Comparison of ENCODE assay signal across 8 cellular contexts in genomic region chr1:150281758-150282557, GRCh38.
A peak's percentile ranks its signal among the peaks of the same experiment; 100 is the strongest.
DNase-seq lines count a peak whose midpoint lies in the region; ATAC-seq, FAIRE-seq and TF ChIP-seq lines count a peak whose summit lies in the region.

TSS of gene CIART (plus strand) at chr1:150282554. CDS start at chr1:150283268, 714 bp downstream.

- peaks cover 5% of the 10 kb centered on the region for H3K36me3 Mint-ChIP-seq in memory B cell

- H3K9me3 Mint-ChIP-seq in memory B cell: peaks cover 1% of the 10 kb centered on the region

- peak; percentile 97 for FAIRE-seq in endometrium (lab: Jason Lieb, UNC)

- H3K27me3 Mint-ChIP-seq in memory B cell: peaks cover 2% of the 10 kb centered on the region

- peaks cover 14% of the 10 kb centered on the region for H3K4me1 Mint-ChIP-seq in memory B cell

- peak within 1 kb of the TSS; percentile 76 for H3K27ac Mint-ChIP-seq in memory B cell

- ATAC-seq in HG03565 (IDR thresholded peaks at IDR 0.05; ENCODE audit: unreplicated experiment): peak; percentile 57
- peak; percentile 89 for ATAC-seq in memory B cell (ENCODE audit: low read depth)
- no peak for ATAC-seq in HG03469 (IDR thresholded peaks at IDR 0.05; ENCODE audit: unreplicated experiment)

- peak within 1 kb of the TSS; percentile 85 for H3K4me3 Mint-ChIP-seq in memory B cell

- TF ChIP-seq CTCF in GM10266 (IDR thresholded peaks at IDR 0.05; ENCODE audit: control insufficient read depth, insufficient read depth, low read depth, missing control alignments): no peak

- peak; percentile 76 for DNase-seq in GM10266 (ENCODE audit: extremely low spot score)
- DNase-seq in NCI-H82 treated with DMSO at 0.1 percent for 48 hours (lab: John Stamatoyannopoulos, UW; ENCODE audit: unreplicated experiment): peak; percentile 77
- peak; percentile 80 for DNase-seq in activated CD8-positive, alpha-beta memory T cell treated with anti-CD3 and anti-CD28 coated beads, Interleukin-2, amount 50 U/mL, for 48 hours
- DNase-seq in memory B cell (ENCODE audit: low spot score in 2 of 2): peak; percentile 39 to 63
- peak; percentile 38 to 65 (median 54) for DNase-seq in stimulated activated CD4-positive, alpha-beta T cell treated with anti-CD3 and anti-CD28 coated beads, TNF-alpha, amount 100 ng/mL, for 24 hours (ENCODE audit: low read depth in 3 of 3)
